ENCODE assay signal across 20 cellular contexts in the genomic region with DNA sequence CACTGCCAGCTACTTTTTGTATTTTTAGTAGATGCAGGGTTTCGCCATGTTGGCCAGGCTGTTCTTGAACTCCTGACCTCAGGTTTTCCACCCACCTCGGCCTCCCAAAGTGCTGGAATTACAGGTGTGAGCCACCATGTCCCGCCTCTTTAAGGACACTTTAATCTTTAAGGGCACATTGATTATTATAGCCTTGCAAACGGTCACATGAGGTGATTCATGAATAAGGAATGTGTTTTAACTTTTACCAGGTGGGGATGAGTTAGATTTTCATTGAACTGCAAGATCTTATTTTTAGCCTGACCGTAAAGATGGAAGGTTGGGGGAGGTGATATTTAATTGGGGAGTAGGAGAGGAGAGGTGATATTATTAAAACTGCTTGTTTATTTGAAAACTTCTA.
"Had no signal": no experiment of that assay in that cellular context is flagged by ENCODE, and none has a peak within 500 bp of the region (broad histone marks: within the 10 kb centered on the region; RNA-seq: fewer than 3 reads in every experiment).

No MANE protein-coding gene starts in this region.

- H3K27me3 ChIP-seq: brain microvascular endothelial cell, left lung, right lobe of liver, upper lobe of left lung had no signal

- H3K9me3 Mint-ChIP-seq: effector memory CD8-positive, alpha-beta T cell; natural killer cell; stimulated activated naive CD8-positive, alpha-beta T cell treated with anti-CD3 and anti-CD28 coated beads, Interleukin-15, Interleukin-2, amounts not matched to agents 100 ng/mL and 50 ng/mL, for 24 hours had no signal

- H3K27me3 Mint-ChIP-seq: activated naive CD8-positive, alpha-beta T cell; effector memory CD8-positive, alpha-beta T cell; stimulated activated naive CD8-positive, alpha-beta T cell treated with anti-CD3 and anti-CD28 coated beads, Interleukin-15, Interleukin-2, amounts not matched to agents 100 ng/mL and 50 ng/mL, for 24 hours had no signal

- H3K36me3 Mint-ChIP-seq: natural killer cell had no signal

- H3K4me1 ChIP-seq: left lung, lower lobe of right lung, right lobe of liver, upper lobe of left lung had no signal

- H3K27ac ChIP-seq: brain microvascular endothelial cell, left lung, lower lobe of right lung, right lobe of liver, upper lobe of left lung had no signal

- DNase-seq: activated CD4-positive, alpha-beta T cell treated with anti-CD3 and anti-CD28 coated beads for 4 hours; activated CD4-positive, alpha-beta T cell treated with anti-CD3 and anti-CD28 coated beads, Interleukin-2, amount 50 U/mL, for 4 hours; activated CD8-positive, alpha-beta memory T cell treated with anti-CD3 and anti-CD28 coated beads for 24 hours; activated effector memory CD4-positive, alpha-beta T cell treated with Interleukin-2 at 50 U/mL for 16 hours; activated naive CD4-positive, alpha-beta T cell treated with Interleukin-2 at 50 U/mL for 16 hours; aorta; brain microvascular endothelial cell; cortex of kidney; effector memory CD8-positive, alpha-beta T cell; kidney glomerular epithelial cell; left lung; lower lobe of right lung; mesendoderm; natural killer cell; stimulated activated CD4-positive, alpha-beta T cell treated with anti-CD3 and anti-CD28 coated beads, Interleukin-12 subunit alpha, Interleukin-12 subunit beta, amount 100 ng/mL, for 4 hours; stimulated activated CD4-positive, alpha-beta T cell treated with anti-CD3 and anti-CD28 coated beads, Interleukin-4, amount 100 ng/mL, for 1 hour; upper lobe of left lung had no signal

- H3K9me3 ChIP-seq: left lung, lower lobe of right lung, right lobe of liver, upper lobe of left lung had no signal

- H3K4me3 Mint-ChIP-seq: activated naive CD8-positive, alpha-beta T cell; effector memory CD8-positive, alpha-beta T cell; natural killer cell; stimulated activated naive CD8-positive, alpha-beta T cell treated with anti-CD3 and anti-CD28 coated beads, Interleukin-15, Interleukin-2, amounts not matched to agents 100 ng/mL and 50 ng/mL, for 24 hours had no signal

- H3K27ac Mint-ChIP-seq: activated naive CD8-positive, alpha-beta T cell; effector memory CD8-positive, alpha-beta T cell; natural killer cell; stimulated activated naive CD8-positive, alpha-beta T cell treated with anti-CD3 and anti-CD28 coated beads, Interleukin-15, Interleukin-2, amounts not matched to agents 100 ng/mL and 50 ng/mL, for 24 hours had no signal

- H3K4me3 ChIP-seq: left lung, lower lobe of right lung, right lobe of liver, upper lobe of left lung had no signal
